In the genomic region with DNA sequence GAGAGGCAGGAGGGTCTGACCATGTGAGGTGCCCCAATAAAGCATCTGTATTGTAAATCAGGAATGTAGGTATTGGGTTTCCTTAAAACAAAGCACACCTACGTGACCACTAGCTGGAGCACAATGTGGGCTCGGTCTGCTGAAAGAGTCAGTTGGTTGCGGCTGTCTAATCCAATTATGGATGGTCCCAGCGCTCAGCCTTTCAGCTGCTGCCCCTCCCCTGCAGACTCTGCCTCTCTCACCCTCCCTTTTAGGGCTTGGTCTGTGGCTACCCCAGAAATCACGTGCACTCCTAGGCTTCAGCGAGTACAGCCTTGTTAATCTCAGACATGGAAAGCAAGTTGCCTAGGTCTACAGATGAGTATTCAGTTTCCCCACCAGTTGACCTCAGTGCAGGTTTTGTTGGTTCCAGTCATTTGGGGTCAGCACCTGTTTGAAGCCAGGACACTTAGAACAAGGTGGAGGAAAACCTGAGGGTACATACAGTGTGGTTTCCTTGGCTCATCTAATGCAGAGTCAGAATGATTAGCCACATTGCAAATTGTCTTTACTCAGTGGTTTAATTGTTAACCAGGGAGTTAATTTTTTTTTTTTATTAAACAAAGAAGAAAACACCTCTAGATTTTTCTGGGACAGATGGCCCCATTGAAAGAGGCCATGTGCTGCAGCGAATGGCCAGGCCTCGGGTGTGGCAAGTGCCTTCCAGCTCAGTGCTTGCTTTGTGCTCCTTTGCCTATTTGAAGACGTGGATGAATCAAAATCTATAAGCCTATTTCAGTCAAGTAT, we compare ENCODE assay signal across 8 cellular contexts.
DNase-seq lines count a peak whose midpoint lies in the region; ATAC-seq, FAIRE-seq and TF ChIP-seq lines count a peak whose summit lies in the region.

No MANE protein-coding gene starts in this region.

- intact Hi-C loops in pancreas (cut with DNase I): no loop called here
- intact Hi-C loops in spleen (cut with DNase I; ENCODE audit: low total_unique reads): no loop called here
- intact Hi-C loops in MCF 10A (cut with micrococcal nuclease): no loop called here

- no peak overlapping the region for H3K4me3 Mint-ChIP-seq in MCF 10A (ENCODE audit: unreplicated experiment)

- no peaks in the 10 kb centered on the region for H3K27me3 Mint-ChIP-seq in MCF 10A (ENCODE audit: insufficient read depth, unreplicated experiment)

- FAIRE-seq in pancreas (lab: Jason Lieb, UNC): no peak

- 31 to 32% methylated on average over 9 of the region's 9 CpGs for WGBS in pancreas, 2 donors
- 71 to 87% (median 84%) methylated on average over 9 of the region's 9 CpGs for WGBS in spleen, 5 donors

- POLR2A ChIA-PET in MCF 10A (lab: Yijun Ruan, JAX): no interaction called here

- no peaks in the 10 kb centered on the region for H3K36me3 ChIP-seq in pancreas
- H3K36me3 ChIP-seq in spleen: no peaks in the 10 kb centered on the region

- no TSS peak for BruUV-seq in MCF 10A (replicated peaks; lab: Mats Ljungman, UMichigan)

- H3K36me3 Mint-ChIP-seq in MCF 10A (ENCODE audit: insufficient read depth, unreplicated experiment): no peaks in the 10 kb centered on the region

- H3K27me3 ChIP-seq in pancreas (no peaks in the 10 kb centered on the region), spleen (replicated peaks in 1 of 7) (no peaks in the 10 kb centered on the region)

- H3K27ac ChIP-seq in pancreas: peak overlapping the region in 3 of 4 donors; percentile 17 to 61 (median 19)
- no peak overlapping the region for H3K27ac ChIP-seq in spleen

- H3K4me1 ChIP-seq in pancreas (peaks cover 38 to 53% (median 48%) of the 10 kb centered on the region in 3 donors), spleen (peaks cover 4 to 56% (median 18%) of the 10 kb centered on the region in 6 donors)

- CTCF ChIA-PET in MCF 10A (lab: Yijun Ruan, JAX): no interaction called here

- H3K4me3 ChIP-seq in pancreas (no peak overlapping the region), spleen (no peak overlapping the region)

- no peaks in the 10 kb centered on the region for H3K9me3 Mint-ChIP-seq in MCF 10A (ENCODE audit: unreplicated experiment)

- H3K4me1 Mint-ChIP-seq in MCF 10A (ENCODE audit: insufficient read depth, unreplicated experiment): peaks cover 13% of the 10 kb centered on the region

- peak; percentile 92 for DNase-seq in SW480 (ENCODE audit: low spot score)
- peak in 1 of 6 donors; percentile 34 for DNase-seq in pancreas
- no peak for DNase-seq in SKM-1 (lab: John Stamatoyannopoulos, UW; ENCODE audit: unreplicated experiment)
- no peak for DNase-seq in spleen
- no peak for DNase-seq in MCF 10A (ENCODE audit: unreplicated experiment)
- no peak for DNase-seq in DMS79 (lab: John Stamatoyannopoulos, UW)

- peak; percentile 80 for ATAC-seq in GM19397 (IDR thresholded peaks at IDR 0.05; ENCODE audit: unreplicated experiment)
- ATAC-seq in HG03064 (IDR thresholded peaks at IDR 0.05; ENCODE audit: low read depth, unreplicated experiment): peak; percentile 62
- ATAC-seq in pancreas: peak; percentile 64 to 81 (median 79)

- no peak for TF ChIP-seq POLR2A in spleen (IDR thresholded peaks at IDR 0.05)

- H3K9me3 ChIP-seq in pancreas (no peaks in the 10 kb centered on the region), spleen (no peaks in the 10 kb centered on the region)

- TF ChIP-seq CTCF in pancreas (IDR thresholded peaks at IDR 0.05) (no peak), spleen (IDR thresholded peaks at IDR 0.05 in 8 of 11, conservative IDR thresholded peaks at IDR 0.05 in 3 of 11) (no peak), MCF 10A (IDR thresholded peaks at IDR 0.05; ENCODE audit: unreplicated experiment) (no peak)

- no peak overlapping the region for H3K27ac Mint-ChIP-seq in MCF 10A (ENCODE audit: low read depth, unreplicated experiment)

Comparison
In these comparisons a context has a peak if more than half of its experiments do, and no peak if none do; other contexts are left out.
1. H3K27ac ChIP-seq: peak in pancreas (3 of 4); none in spleen (0 of 8).
2. Peak in every context shown above with its lines, with median percentiles within 50 percentile points of each other: ATAC-seq.